Comparison of ENCODE assay signal across 11 cellular contexts in the genomic region with DNA sequence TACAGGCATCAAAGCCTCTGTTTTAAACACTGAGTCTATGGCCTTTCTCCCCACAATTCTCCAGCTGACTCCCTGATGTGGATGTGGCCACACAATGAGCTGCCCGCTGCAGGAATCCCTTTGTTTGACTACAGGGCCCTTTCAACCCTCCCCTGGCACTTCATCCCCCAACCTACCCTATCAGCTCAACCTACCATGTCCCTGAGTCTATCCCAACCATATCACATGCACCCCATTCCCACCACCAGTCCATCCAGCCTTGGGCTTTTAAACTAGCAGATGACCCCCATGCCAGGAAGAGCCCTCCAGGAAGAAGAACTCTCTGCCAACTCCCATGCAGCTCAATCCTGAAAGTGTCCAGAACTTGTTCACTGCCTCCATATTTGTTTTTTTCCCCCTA. TPM values are rescaled to one million over a fixed set of nuclear protein-coding genes. Genes with fewer than 3 reads are reported as not detected.
"Had no signal": no experiment of that assay in that cellular context is flagged by ENCODE, and none has a peak within 500 bp of the region (broad histone marks: within the 10 kb centered on the region; RNA-seq: fewer than 3 reads in every experiment).

No MANE protein-coding gene starts in this region.

- H3K36me3 Mint-ChIP-seq: IgD-negative memory B cell had no signal

- H3K4me1 Mint-ChIP-seq: IgD-negative memory B cell had no signal

- H3K4me3 ChIP-seq: GM23248, HAP-1 had no signal

- H3K27ac ChIP-seq: GM23248, HL-60 had no signal

- H3K27ac Mint-ChIP-seq: HFFc6, IgD-negative memory B cell had no signal

- DNase-seq: GM23248, GOT3, H7, HFFc6 had no signal

- H3K9me3 ChIP-seq: HAP-1 had no signal

- H3K4me3 Mint-ChIP-seq: HFFc6, IgD-negative memory B cell had no signal

- H3K36me3 ChIP-seq: HAP-1 had no signal

- H3K9me3 Mint-ChIP-seq: HFFc6, IgD-negative memory B cell had no signal

- H3K4me1 ChIP-seq: HAP-1 had no signal

- H3K27me3 Mint-ChIP-seq: IgD-negative memory B cell had no signal

- ATAC-seq: HCT116 had no signal

RNA-seq across cellular contexts. Expression of a gene that starts 46.9 kb away (rescaled TPM):
- total RNA-seq: GM23248, H4, H7, HepG2, HFFc6, HT1080 had no signal
- polyA plus RNA-seq: GM23248, HepG2, IgD-negative memory B cell had no signal
